ENCODE assay signal across 26 cellular contexts in the genomic region with DNA sequence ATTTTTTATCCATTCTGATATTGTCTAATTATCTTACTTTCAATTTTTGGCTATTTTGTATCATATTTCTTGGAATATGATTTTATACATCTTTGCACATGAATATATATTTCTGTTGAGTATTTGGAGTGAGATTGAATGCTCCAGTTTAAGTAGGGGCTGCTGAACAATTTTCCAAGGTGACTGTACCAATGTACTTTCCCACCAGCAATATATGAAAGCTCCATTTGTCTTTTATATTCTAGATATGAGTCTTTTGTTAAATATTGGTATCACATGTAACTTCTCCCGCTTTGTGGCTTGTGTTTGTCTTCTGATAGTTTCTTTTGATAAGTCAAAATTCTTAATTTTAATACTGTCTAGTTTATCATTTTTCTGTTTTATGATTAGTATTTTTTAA.
"Had no signal": no experiment of that assay in that cellular context is flagged by ENCODE, and none has a peak within 500 bp of the region (broad histone marks: within the 10 kb centered on the region; RNA-seq: fewer than 3 reads in every experiment).

No MANE protein-coding gene starts in this region.

- H3K27me3 ChIP-seq: ascending aorta, breast epithelium, cardiac muscle cell, colonic mucosa, esophagus squamous epithelium, gastroesophageal sphincter had no signal

- H3K9me3 ChIP-seq: ascending aorta, breast epithelium, colonic mucosa, esophagus squamous epithelium, gastroesophageal sphincter had no signal

- H3K4me3 Mint-ChIP-seq: activated CD8-positive, alpha-beta T cell treated with anti-CD3 and anti-CD28 coated beads for 36 hours; activated naive CD4-positive, alpha-beta T cell treated with anti-CD3 and anti-CD28 coated beads, Interleukin-2, amount 10 ng/mL, durations not matched to agents 7 days and 5 days; activated naive CD8-positive, alpha-beta T cell treated with anti-CD3 and anti-CD28 coated beads, Interleukin-2, amount 10 ng/mL, durations not matched to agents 7 days and 5 days; activated T-cell treated with anti-CD3 and anti-CD28 coated beads, Interleukin-2, amount 50 U/mL, for 72 hours; brain had no signal

- H3K27me3 Mint-ChIP-seq: activated naive CD8-positive, alpha-beta T cell treated with anti-CD3 and anti-CD28 coated beads, Interleukin-2, amount 10 ng/mL, durations not matched to agents 7 days and 5 days had no signal

- H3K4me3 ChIP-seq: ascending aorta, breast epithelium, cardiac muscle cell, colonic mucosa, esophagus squamous epithelium, gastroesophageal sphincter had no signal

- H3K36me3 Mint-ChIP-seq: activated naive CD4-positive, alpha-beta T cell treated with anti-CD3 and anti-CD28 coated beads, Interleukin-2, amount 10 ng/mL, durations not matched to agents 7 days and 5 days; activated naive CD4-positive, alpha-beta T cell treated with anti-CD3 and anti-CD28 coated beads, Interleukin-2, amount 50 U/mL, for 72 hours; activated naive CD8-positive, alpha-beta T cell treated with anti-CD3 and anti-CD28 coated beads, Interleukin-2, amount 10 ng/mL, durations not matched to agents 7 days and 5 days; brain had no signal

- H3K27ac ChIP-seq: ascending aorta, breast epithelium, cardiac muscle cell, colonic mucosa, epithelial cell of prostate, esophagus squamous epithelium, gastroesophageal sphincter had no signal

- H3K4me1 ChIP-seq: ascending aorta, breast epithelium, colonic mucosa, esophagus squamous epithelium, gastroesophageal sphincter had no signal

- H3K9me3 Mint-ChIP-seq: activated CD8-positive, alpha-beta T cell treated with anti-CD3 and anti-CD28 coated beads for 36 hours; activated naive CD4-positive, alpha-beta T cell treated with anti-CD3 and anti-CD28 coated beads, Interleukin-2, amount 10 ng/mL, durations not matched to agents 7 days and 5 days; activated naive CD8-positive, alpha-beta T cell treated with anti-CD3 and anti-CD28 coated beads, Interleukin-2, amount 10 ng/mL, durations not matched to agents 7 days and 5 days; activated T-cell treated with anti-CD3 and anti-CD28 coated beads, Interleukin-2, amount 50 U/mL, for 72 hours had no signal

- FAIRE-seq: endometrium, endothelial cell of umbilical vein had no signal

- H3K36me3 ChIP-seq: ascending aorta, breast epithelium, cardiac muscle cell, colonic mucosa, esophagus squamous epithelium, gastroesophageal sphincter had no signal

- DNase-seq: activated CD4-positive, alpha-beta T cell treated with anti-CD3 and anti-CD28 coated beads for 48 hours; activated CD4-positive, CD25-positive, alpha-beta regulatory T cell; activated CD4-positive, CD25-positive, alpha-beta regulatory T cell treated with anti-CD3 and anti-CD28 coated beads, Interleukin-2, amount 50 U/mL, for 72 hours; activated CD8-positive, alpha-beta memory T cell treated with anti-CD3 and anti-CD28 coated beads for 24 hours; activated CD8-positive, alpha-beta T cell treated with anti-CD3 and anti-CD28 coated beads for 36 hours; activated gamma-delta T cell; activated naive CD4-positive, alpha-beta T cell; activated naive CD4-positive, alpha-beta T cell treated with anti-CD3 and anti-CD28 coated beads, Interleukin-2, amount 10 ng/mL, durations not matched to agents 7 days and 5 days; activated naive CD8-positive, alpha-beta T cell treated with anti-CD3 and anti-CD28 coated beads, Interleukin-2, amount 10 ng/mL, durations not matched to agents 7 days and 5 days; activated T-cell treated with anti-CD3 and anti-CD28 coated beads, Interleukin-2, amount 50 U/mL, for 72 hours; central memory CD4-positive, alpha-beta T cell; cerebellar nuclear complex; colonic mucosa; effector CD8-positive, alpha-beta T cell; esophagus squamous epithelium; foreskin melanocyte; T-helper 2 cell had no signal

- ATAC-seq: activated CD8-positive, alpha-beta T cell treated with anti-CD3 and anti-CD28 coated beads for 36 hours; activated naive CD4-positive, alpha-beta T cell treated with anti-CD3 and anti-CD28 coated beads, Interleukin-2, amount 50 U/mL, for 72 hours; activated T-cell treated with anti-CD3 and anti-CD28 coated beads, Interleukin-2, amount 50 U/mL, for 72 hours; gastroesophageal sphincter had no signal

- H3K4me1 Mint-ChIP-seq: activated naive CD4-positive, alpha-beta T cell treated with anti-CD3 and anti-CD28 coated beads, Interleukin-2, amount 10 ng/mL, durations not matched to agents 7 days and 5 days; activated naive CD8-positive, alpha-beta T cell treated with anti-CD3 and anti-CD28 coated beads, Interleukin-2, amount 10 ng/mL, durations not matched to agents 7 days and 5 days; brain had no signal
